33 cellular contexts compared by ENCODE assay signal in genomic region chr4:85500110-85500867, GRCh38. TPM values are rescaled to one million over a fixed set of nuclear protein-coding genes. Genes with fewer than 3 reads are reported as not detected.
DNase-seq lines count a peak whose midpoint lies in the region; ATAC-seq, FAIRE-seq and TF ChIP-seq lines count a peak whose summit lies in the region.
"Had no signal": no experiment of that assay in that cellular context is flagged by ENCODE, and none has a peak within 500 bp of the region (broad histone marks: within the 10 kb centered on the region; RNA-seq: fewer than 3 reads in every experiment).

No MANE protein-coding gene starts in this region.

- H3K4me3 ChIP-seq in gastroesophageal sphincter (no peak overlapping the region), WERI-Rb-1 (ENCODE audit: low read depth, low read length) (no peak overlapping the region), esophagus squamous epithelium (no peak overlapping the region)
- H3K4me3 ChIP-seq: heart right ventricle, K562, MG63, tibial artery had no signal

- no peak for TF ChIP-seq EP300 in gastroesophageal sphincter (IDR thresholded peaks at IDR 0.05)

- H3K27me3 ChIP-seq in gastroesophageal sphincter (no peaks in the 10 kb centered on the region), WERI-Rb-1 (ENCODE audit: insufficient read depth, low read depth, severe bottlenecking) (no peaks in the 10 kb centered on the region), esophagus squamous epithelium (no peaks in the 10 kb centered on the region)
- H3K27me3 ChIP-seq: heart right ventricle, MG63, neutrophil, tibial artery had no signal

- TF ChIP-seq CTCF in gastroesophageal sphincter (IDR thresholded peaks at IDR 0.05) = no peak
- no peak for TF ChIP-seq CTCF in WERI-Rb-1 (IDR thresholded peaks at IDR 0.05; ENCODE audit: low read depth, low read length)
- TF ChIP-seq CTCF in esophagus squamous epithelium (IDR thresholded peaks at IDR 0.05) = no peak

- H3K36me3 ChIP-seq in gastroesophageal sphincter (no peaks in the 10 kb centered on the region), WERI-Rb-1 (no peaks in the 10 kb centered on the region), esophagus squamous epithelium (no peaks in the 10 kb centered on the region)
- H3K36me3 ChIP-seq: heart right ventricle, MG63, neutrophil, tibial artery had no signal

- H3K4me1 ChIP-seq in gastroesophageal sphincter = peaks cover 0 to 10% (median 4%) of the 10 kb centered on the region in 3 donors
- peaks cover 12 to 46% (median 23%) of the 10 kb centered on the region in 3 donors for H3K4me1 ChIP-seq in esophagus squamous epithelium

- intact Hi-C loops in esophagus squamous epithelium (cut with DNase I) = no loop called here

- H3K9me3 ChIP-seq in gastroesophageal sphincter = no peaks in the 10 kb centered on the region
- H3K9me3 ChIP-seq in WERI-Rb-1 (ENCODE audit: severe bottlenecking) = no peaks in the 10 kb centered on the region
- H3K9me3 ChIP-seq in esophagus squamous epithelium = no peaks in the 10 kb centered on the region
- H3K9me3 ChIP-seq in T-helper 17 cell (ENCODE audit: control insufficient read depth, low read length, poor library complexity, severe bottlenecking) = no peaks in the 10 kb centered on the region
- H3K9me3 ChIP-seq: MG63, neutrophil, tibial artery had no signal

- DNase-seq in AG20443 (ENCODE audit: low spot score) = peak; percentile 21
- peak; percentile 56 for DNase-seq in LHCN-M2 (ENCODE audit: low read depth)
- no peak for DNase-seq in WERI-Rb-1
- no peak for DNase-seq in esophagus squamous epithelium (lab: John Stamatoyannopoulos, UW)
- DNase-seq in T-helper 17 cell = no peak
- no peak for DNase-seq in HK-2 (ENCODE audit: unreplicated experiment)
- DNase-seq: ACHN; activated CD4-positive, alpha-beta T cell treated with anti-CD3 and anti-CD28 coated beads, Interleukin-2, amount 10 ng/mL, durations not matched to agents 7 days and 5 days; activated gamma-delta T cell; activated naive CD8-positive, alpha-beta T cell treated with anti-CD3 and anti-CD28 coated beads, Interleukin-2, amount 10 ng/mL, durations not matched to agents 7 days and 5 days; activated T-cell treated with anti-CD3 and anti-CD28 coated beads, Interleukin-2, amount 50 U/mL, for 24 hours; CD8-positive, alpha-beta memory T cell; DMS 273 treated with DMSO at 0.1 percent for 48 hours; heart right ventricle; kidney glomerular epithelial cell; MG63; naive thymus-derived CD4-positive, alpha-beta T cell; NCI-H1417 treated with DMSO at 0.1 percent for 48 hours; NCI-H2081; NCI-H526; stimulated activated CD4-positive, alpha-beta T cell treated with anti-CD3 and anti-CD28 coated beads, Interleukin-4, amount 100 ng/mL, for 1 hour; SW 1271; tibial artery had no signal

- 94 to 100% methylated on average over 1 to 2 of the region's 3 CpGs for WGBS in gastroesophageal sphincter (ENCODE audit: low coverage in 1 of 2), 2 donors
- WGBS in esophagus squamous epithelium, 2 donors = 87% methylated on average over 3 of the region's 3 CpGs

- no peaks in the 10 kb centered on the region for H3K36me3 Mint-ChIP-seq in T-helper 17 cell (ENCODE audit: low read depth)
- H3K36me3 Mint-ChIP-seq: activated naive CD8-positive, alpha-beta T cell treated with anti-CD3 and anti-CD28 coated beads, Interleukin-2, amount 10 ng/mL, durations not matched to agents 7 days and 5 days; CD8-positive, alpha-beta memory T cell had no signal

- no peak overlapping the region for H3K4me3 Mint-ChIP-seq in T-helper 17 cell
- H3K4me3 Mint-ChIP-seq: activated CD4-positive, alpha-beta T cell treated with anti-CD3 and anti-CD28 coated beads, Interleukin-2, amount 10 ng/mL, durations not matched to agents 7 days and 5 days; activated naive CD8-positive, alpha-beta T cell treated with anti-CD3 and anti-CD28 coated beads, Interleukin-2, amount 10 ng/mL, durations not matched to agents 7 days and 5 days; activated T-cell treated with anti-CD3 and anti-CD28 coated beads, Interleukin-2, amount 50 U/mL, for 24 hours; CD8-positive, alpha-beta memory T cell; naive thymus-derived CD4-positive, alpha-beta T cell; WTC11 had no signal

- no peaks in the 10 kb centered on the region for H3K4me1 Mint-ChIP-seq in T-helper 17 cell
- H3K4me1 Mint-ChIP-seq: activated CD4-positive, alpha-beta T cell treated with anti-CD3 and anti-CD28 coated beads, Interleukin-2, amount 10 ng/mL, durations not matched to agents 7 days and 5 days; activated naive CD8-positive, alpha-beta T cell treated with anti-CD3 and anti-CD28 coated beads, Interleukin-2, amount 10 ng/mL, durations not matched to agents 7 days and 5 days; CD8-positive, alpha-beta memory T cell; WTC11 had no signal

- ATAC-seq in gastroesophageal sphincter = peak; percentile 77
- no peak for ATAC-seq in T-helper 17 cell
- ATAC-seq: heart right ventricle; K562; naive thymus-derived CD4-positive, alpha-beta T cell; sciatic nerve; WTC11 had no signal

- H3K27ac ChIP-seq in gastroesophageal sphincter (no peak overlapping the region), WERI-Rb-1 (no peak overlapping the region), esophagus squamous epithelium (peak overlapping the region in 1 of 4 donors; percentile 28)
- H3K27ac ChIP-seq: tibial artery had no signal

- H3K27ac Mint-ChIP-seq in T-helper 17 cell = no peak overlapping the region
- H3K27ac Mint-ChIP-seq: activated CD4-positive, alpha-beta T cell treated with anti-CD3 and anti-CD28 coated beads, Interleukin-2, amount 10 ng/mL, durations not matched to agents 7 days and 5 days; activated naive CD8-positive, alpha-beta T cell treated with anti-CD3 and anti-CD28 coated beads, Interleukin-2, amount 10 ng/mL, durations not matched to agents 7 days and 5 days; activated T-cell treated with anti-CD3 and anti-CD28 coated beads, Interleukin-2, amount 50 U/mL, for 24 hours; CD8-positive, alpha-beta memory T cell; naive thymus-derived CD4-positive, alpha-beta T cell; progenitor cell of endocrine pancreas; WTC11 had no signal

- TF ChIP-seq POLR2A in gastroesophageal sphincter (IDR thresholded peaks at IDR 0.05) (no peak), esophagus squamous epithelium (IDR thresholded peaks at IDR 0.05) (no peak)

- H3K27me3 Mint-ChIP-seq in T-helper 17 cell = no peaks in the 10 kb centered on the region
- H3K27me3 Mint-ChIP-seq: activated CD4-positive, alpha-beta T cell treated with anti-CD3 and anti-CD28 coated beads, Interleukin-2, amount 10 ng/mL, durations not matched to agents 7 days and 5 days; activated T-cell treated with anti-CD3 and anti-CD28 coated beads, Interleukin-2, amount 50 U/mL, for 24 hours; CD8-positive, alpha-beta memory T cell; naive thymus-derived CD4-positive, alpha-beta T cell; progenitor cell of endocrine pancreas had no signal

- FAIRE-seq in colon (lab: Jason Lieb, UNC) = peak; percentile 38
- FAIRE-seq: GM12891, H1, HTR-8/SVneo, K562 had no signal

RNA-seq across cellular contexts. Expression of gene ARHGAP24, which starts 25.3 kb away (rescaled TPM):
- total RNA-seq in LHCN-M2 (2014; rRNA removed) (24.5 and 35.7 TPM in 2 replicates), gastroesophageal sphincter (10 to 100 TPM; 24.4 to 38.6 (median 34.3) TPM), esophagus squamous epithelium (10 to 100 TPM in 1 of 4 donors, 1 to 10 TPM in 3; 3.6 to 35.3 (median 7.2) TPM), T-helper 17 cell (1 to 10 TPM in 1 of 2 donors, not detected in 1; 7.0 TPM)
- 14.6 TPM for polyA plus RNA-seq in LHCN-M2 (2012)
- total RNA-seq: activated CD4-positive, alpha-beta T cell treated with anti-CD3 and anti-CD28 coated beads, Interleukin-2, amount 10 ng/mL, durations not matched to agents 7 days and 5 days; CD8-positive, alpha-beta memory T cell had no signal
- polyA plus RNA-seq: CD8-positive, alpha-beta memory T cell; naive thymus-derived CD4-positive, alpha-beta T cell had no signal

Comparison
In these comparisons a context has a peak if more than half of its experiments do, and no peak if none do; other contexts are left out.
1. DNase-seq: peak in AG20443 (single experiment) and LHCN-M2 (single experiment); none in WERI-Rb-1 (single experiment), esophagus squamous epithelium (single experiment), T-helper 17 cell (0 of 3) and HK-2 (single experiment).